Comparison of ENCODE assay signal across 8 cellular contexts in the genomic region with DNA sequence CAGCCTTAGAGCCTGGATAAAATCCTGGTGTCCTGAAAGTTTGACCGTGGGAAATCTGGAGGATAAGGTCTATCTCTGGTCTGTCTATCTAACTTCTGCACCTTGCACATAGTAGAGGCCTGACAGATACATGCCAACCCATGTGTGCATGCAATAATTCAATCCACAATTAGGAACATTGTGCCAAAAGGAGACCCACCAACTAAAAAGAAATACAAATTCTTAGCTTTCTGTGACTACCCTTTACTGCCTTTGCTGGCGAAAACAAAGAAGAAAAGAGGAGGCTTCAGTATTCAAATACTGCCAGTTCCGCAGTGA. TPM values are rescaled to one million over a fixed set of nuclear protein-coding genes. Genes with fewer than 3 reads are reported as not detected.
A peak's percentile ranks its signal among the peaks of the same experiment; 100 is the strongest.
DNase-seq lines count a peak whose midpoint lies in the region; ATAC-seq lines count a peak whose summit lies in the region.

No MANE protein-coding gene starts in this region.

- peaks cover 9% of the 10 kb centered on the region for H3K9me3 Mint-ChIP-seq in activated T-helper 2 cell treated with anti-CD3 and anti-CD28 coated beads, Interferon-gamma antibody, Interleukin-2, Interleukin-4, amounts not matched to agents 10 μg/mL and 5 μg/mL and 100 μg/mL, durations not matched to agents 14 hours and 24 hours and 36 hours

- intact Hi-C loops in activated T-helper 2 cell treated with anti-CD3 and anti-CD28 coated beads, Interferon-gamma antibody, Interleukin-2, Interleukin-4, amounts not matched to agents 10 μg/mL and 5 μg/mL and 100 μg/mL, durations not matched to agents 14 hours and 24 hours and 36 hours (cut with micrococcal nuclease) = loop anchor here (1.0 to 5.0 kb wide), 2 partner anchors 110 to 443 kb away; a partner anchor contains a TSS

- H3K4me1 Mint-ChIP-seq in activated T-helper 2 cell treated with anti-CD3 and anti-CD28 coated beads, Interferon-gamma antibody, Interleukin-2, Interleukin-4, amounts not matched to agents 10 μg/mL and 5 μg/mL and 100 μg/mL, durations not matched to agents 14 hours and 24 hours and 36 hours (ENCODE audit: low read depth) = peaks cover 18% of the 10 kb centered on the region

- peak; percentile 10 for DNase-seq in NCI-H2107 (lab: John Stamatoyannopoulos, UW)
- no peak for DNase-seq in NCI-H2107 treated with DMSO at 0.1 percent for 48 hours (lab: John Stamatoyannopoulos, UW; ENCODE audit: unreplicated experiment)
- no peak for DNase-seq in activated T-helper 2 cell treated with anti-CD3 and anti-CD28 coated beads, Interferon-gamma antibody, Interleukin-2, Interleukin-4, amounts not matched to agents 10 μg/mL and 5 μg/mL and 100 μg/mL, durations not matched to agents 14 hours and 24 hours and 36 hours (ENCODE audit: low spot score)
- no peak for DNase-seq in substantia nigra (lab: John Stamatoyannopoulos, UW)
- no peak for DNase-seq in NOMO-1 (lab: John Stamatoyannopoulos, UW; ENCODE audit: unreplicated experiment in 2 of 2)
- DNase-seq in AG08395 (ENCODE audit: low spot score) = no peak

- H3K9me3 ChIP-seq in iPS-18c (ENCODE audit: control insufficient read depth, insufficient read depth, low read length) = no peaks in the 10 kb centered on the region

- peak overlapping the region; percentile 97 for H3K4me3 Mint-ChIP-seq in activated T-helper 2 cell treated with anti-CD3 and anti-CD28 coated beads, Interferon-gamma antibody, Interleukin-2, Interleukin-4, amounts not matched to agents 10 μg/mL and 5 μg/mL and 100 μg/mL, durations not matched to agents 14 hours and 24 hours and 36 hours (ENCODE audit: low read depth)

- peak overlapping the region; percentile 75 for H3K27ac ChIP-seq in substantia nigra (ENCODE audit: low read depth, low read length, poor library complexity, severe bottlenecking)

- no peak for ATAC-seq in HG03460 (IDR thresholded peaks at IDR 0.05; ENCODE audit: unreplicated experiment)

- H3K36me3 Mint-ChIP-seq in activated T-helper 2 cell treated with anti-CD3 and anti-CD28 coated beads, Interferon-gamma antibody, Interleukin-2, Interleukin-4, amounts not matched to agents 10 μg/mL and 5 μg/mL and 100 μg/mL, durations not matched to agents 14 hours and 24 hours and 36 hours (ENCODE audit: low read depth) = peaks cover 12% of the 10 kb centered on the region

- peaks cover 16% of the 10 kb centered on the region for H3K27me3 Mint-ChIP-seq in activated T-helper 2 cell treated with anti-CD3 and anti-CD28 coated beads, Interferon-gamma antibody, Interleukin-2, Interleukin-4, amounts not matched to agents 10 μg/mL and 5 μg/mL and 100 μg/mL, durations not matched to agents 14 hours and 24 hours and 36 hours (ENCODE audit: low read depth)

- H3K27ac Mint-ChIP-seq in activated T-helper 2 cell treated with anti-CD3 and anti-CD28 coated beads, Interferon-gamma antibody, Interleukin-2, Interleukin-4, amounts not matched to agents 10 μg/mL and 5 μg/mL and 100 μg/mL, durations not matched to agents 14 hours and 24 hours and 36 hours = peak overlapping the region; percentile 94

- H3K4me3 ChIP-seq in iPS-18c (ENCODE audit: insufficient read depth, low read depth, low read length) = peak overlapping the region; percentile 21; the same call in 1 of the 2 replicates

RNA-seq across cellular contexts. Expression of a gene that starts 0.4 kb away (rescaled TPM):
- total RNA-seq in activated T-helper 2 cell treated with anti-CD3 and anti-CD28 coated beads, Interferon-gamma antibody, Interleukin-2, Interleukin-4, amounts not matched to agents 10 μg/mL and 5 μg/mL and 100 μg/mL, durations not matched to agents 14 hours and 24 hours and 36 hours = 15.4 and 17.6 TPM in 2 replicates

RNA-seq across cellular contexts. Expression of a gene that starts 44.7 kb away (rescaled TPM):
- total RNA-seq in activated T-helper 2 cell treated with anti-CD3 and anti-CD28 coated beads, Interferon-gamma antibody, Interleukin-2, Interleukin-4, amounts not matched to agents 10 μg/mL and 5 μg/mL and 100 μg/mL, durations not matched to agents 14 hours and 24 hours and 36 hours = not detected in 2 replicates
